In the genomic region with DNA sequence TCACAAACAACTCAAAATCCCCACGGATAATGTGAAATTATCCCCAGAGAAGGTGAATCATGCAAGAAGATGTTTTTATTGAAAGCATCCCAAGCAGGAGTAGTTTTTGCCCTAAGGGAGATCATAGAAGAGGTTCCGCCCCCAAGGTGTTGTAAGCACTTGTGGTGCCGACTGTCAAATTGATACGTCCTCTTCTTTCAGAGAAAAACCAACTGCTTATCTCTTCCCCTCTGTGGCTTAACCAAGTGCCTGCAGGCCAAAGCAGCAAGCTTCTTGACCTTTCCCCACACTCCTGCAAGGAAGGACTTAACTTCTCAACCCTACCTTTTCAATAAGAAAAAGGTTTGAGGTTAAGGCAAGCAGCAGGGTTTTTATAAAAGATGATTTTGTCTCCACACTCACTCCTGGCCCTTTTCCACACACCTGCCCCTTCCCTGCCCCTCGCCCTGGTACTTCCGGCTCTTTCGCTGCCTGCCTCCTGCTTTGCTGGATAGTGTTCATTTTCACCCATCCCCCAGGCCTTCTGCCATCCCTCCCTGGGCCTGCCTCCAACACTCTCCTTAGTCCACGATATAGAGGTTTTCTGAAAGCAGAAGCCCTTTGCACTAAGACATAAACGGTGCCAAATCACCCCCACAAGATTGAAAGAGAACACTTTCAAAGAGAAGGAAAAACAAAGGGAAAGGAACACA, we compare ENCODE assay signal across 18 cellular contexts.
A peak's percentile ranks its signal among the peaks of the same experiment; 100 is the strongest.
DNase-seq lines count a peak whose midpoint lies in the region; ATAC-seq, FAIRE-seq and TF ChIP-seq lines count a peak whose summit lies in the region.
"Had no signal": no experiment of that assay in that cellular context is flagged by ENCODE, and none has a peak within 500 bp of the region (broad histone marks: within the 10 kb centered on the region; RNA-seq: fewer than 3 reads in every experiment).

No MANE protein-coding gene starts in this region.

- no peak overlapping the region for H3K4me3 ChIP-seq in epithelial cell of esophagus (ENCODE audit: low read length)
- H3K4me3 ChIP-seq: gastrocnemius medialis, MG63, uterus had no signal

- no peak for FAIRE-seq in RCC 7860 (lab: Jason Lieb, UNC)
- FAIRE-seq: endometrium, G401.6, GM19239 had no signal

- peak; percentile 23 for DNase-seq in NCI-H1694 treated with DMSO at 0.1 percent for 48 hours (lab: John Stamatoyannopoulos, UW)
- no peak for DNase-seq in NCI-H1694 (lab: John Stamatoyannopoulos, UW)
- DNase-seq in NCI-H1092 (lab: John Stamatoyannopoulos, UW), result peak; percentile 68
- DNase-seq in SHP77 treated with DMSO at 0.1 percent for 48 hours (lab: John Stamatoyannopoulos, UW), result peak; percentile 51
- DNase-seq in epithelial cell of esophagus (ENCODE audit: low read depth), result peak; percentile 61
- no peak for DNase-seq in stimulated activated CD4-positive, alpha-beta T cell treated with anti-CD3 and anti-CD28 coated beads, Interleukin-15, amount 100 ng/mL, for 24 hours
- DNase-seq in RCC 7860 (ENCODE audit: low spot score), result no peak
- DNase-seq: activated naive CD4-positive, alpha-beta T cell treated with anti-CD3 and anti-CD28 coated beads for 36 hours; CD4-positive, CD25-positive, alpha-beta regulatory T cell; gastrocnemius medialis; mesendoderm; MG63; stimulated activated naive B cell treated with anti-CD40 and anti-IgM and Interleukin-4, amounts not matched to agents 10 μg/mL and 1 μg/mL and 100 μg/mL, for 72 hours; uterus had no signal

- no peak for ATAC-seq in GM19324 (IDR thresholded peaks at IDR 0.05; ENCODE audit: low FRiP score, unreplicated experiment)
- ATAC-seq: gastrocnemius medialis; stimulated activated naive B cell treated with anti-CD40 and anti-IgM and Interleukin-4, amounts not matched to agents 10 μg/mL and 1 μg/mL and 100 μg/mL, for 72 hours had no signal

- TF ChIP-seq CTCF in epithelial cell of esophagus (IDR thresholded peaks at IDR 0.05; ENCODE audit: insufficient read depth, low read depth, low read length, missing control alignments), result no peak

Comparison
In these comparisons a context has a peak if more than half of its experiments do, and no peak if none do; other contexts are left out.
1. DNase-seq: peak in NCI-H1694 treated with DMSO at 0.1 percent for 48 hours (single experiment), NCI-H1092 (single experiment), SHP77 treated with DMSO at 0.1 percent for 48 hours (single experiment) and epithelial cell of esophagus (single experiment); none in NCI-H1694 (single experiment), stimulated activated CD4-positive, alpha-beta T cell treated with anti-CD3 and anti-CD28 coated beads, Interleukin-15, amount 100 ng/mL, for 24 hours (single experiment) and RCC 7860 (single experiment).